In the genomic region with DNA sequence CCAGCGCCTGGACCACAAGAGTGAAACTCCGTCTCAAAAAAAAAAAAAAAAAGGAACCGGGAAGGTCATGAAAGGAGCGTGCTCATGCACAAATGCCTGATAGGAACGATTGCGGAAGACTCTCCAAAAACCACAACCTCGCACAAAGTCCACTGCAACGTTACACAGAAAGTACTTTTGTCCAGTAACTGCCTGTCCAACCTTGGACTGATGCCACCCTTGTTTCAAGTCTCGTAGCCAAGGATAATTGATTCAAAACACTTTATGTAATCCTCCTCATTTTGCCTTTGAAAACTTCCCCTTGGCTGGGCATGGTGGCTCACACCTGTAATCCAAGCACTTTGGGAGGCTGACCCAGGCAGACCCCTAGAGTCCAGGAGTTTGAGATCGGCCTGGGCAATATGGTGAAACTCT, we compare ENCODE assay signal across 1 cellular context.
TF ChIP-seq lines count a peak whose summit lies in the region.

No MANE protein-coding gene starts in this region.

TF ChIP-seq in HepG2, 621 proteins besides CTCF, POLR2A, EP300 and RAD21 (continued from another document and continues in another):
- TF ChIP-seq, protein P1, sequence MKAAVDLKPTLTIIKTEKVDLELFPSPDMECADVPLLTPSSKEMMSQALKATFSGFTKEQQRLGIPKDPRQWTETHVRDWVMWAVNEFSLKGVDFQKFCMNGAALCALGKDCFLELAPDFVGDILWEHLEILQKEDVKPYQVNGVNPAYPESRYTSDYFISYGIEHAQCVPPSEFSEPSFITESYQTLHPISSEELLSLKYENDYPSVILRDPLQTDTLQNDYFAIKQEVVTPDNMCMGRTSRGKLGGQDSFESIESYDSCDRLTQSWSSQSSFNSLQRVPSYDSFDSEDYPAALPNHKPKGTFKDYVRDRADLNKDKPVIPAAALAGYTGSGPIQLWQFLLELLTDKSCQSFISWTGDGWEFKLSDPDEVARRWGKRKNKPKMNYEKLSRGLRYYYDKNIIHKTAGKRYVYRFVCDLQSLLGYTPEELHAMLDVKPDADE (CRISPR knock-in tag; IDR thresholded peaks at IDR 0.05) = no peak
- TF ChIP-seq GATA4 (IDR thresholded peaks at IDR 0.05; ENCODE audit: borderline replicate concordance, low read depth) (0 out of 2 replicates have a peak, but pooled peaks have one; percentile 58), NAIF1 (CRISPR knock-in tag; IDR thresholded peaks at IDR 0.05; ENCODE audit: borderline replicate concordance) (no peak; the same call in 1 of the 2 replicates), MLLT10 (CRISPR knock-in tag; IDR thresholded peaks at IDR 0.05) (no peak), ZNF777 (CRISPR knock-in tag; IDR thresholded peaks at IDR 0.05) (no peak), PHF8 (CRISPR knock-in tag; IDR thresholded peaks at IDR 0.05) (no peak; the same call in 1 of the 2 replicates), GTF2F1 (IDR thresholded peaks at IDR 0.05; ENCODE audit: low read length) (no peak), ESRRA (CRISPR knock-in tag; IDR thresholded peaks at IDR 0.05; ENCODE audit: low read depth) (peak; percentile 94), NRL (CRISPR knock-in tag; IDR thresholded peaks at IDR 0.05; ENCODE audit: borderline replicate concordance) (no peak), ZNF589 (CRISPR knock-in tag; conservative IDR thresholded peaks at IDR 0.05) (no peak; the same call in 1 of the 2 replicates), REXO4 (CRISPR knock-in tag; IDR thresholded peaks at IDR 0.05; ENCODE audit: borderline replicate concordance) (no peak), MIER2 (CRISPR knock-in tag; IDR thresholded peaks at IDR 0.05) (no peak), ZNF619 (CRISPR knock-in tag; IDR thresholded peaks at IDR 0.05) (no peak), ZNF30 (CRISPR knock-in tag; IDR thresholded peaks at IDR 0.05) (no peak), CREB1 (IDR thresholded peaks at IDR 0.05) (0 out of 2 replicates have a peak, but pooled peaks have one; percentile 20), CREB1 (CRISPR knock-in tag; IDR thresholded peaks at IDR 0.05) (peak; percentile 72), ZNF3 (CRISPR knock-in tag; IDR thresholded peaks at IDR 0.05) (peak; percentile 53), NKX3-1 (CRISPR knock-in tag; IDR thresholded peaks at IDR 0.05) (0 out of 2 replicates have a peak, but pooled peaks have one; percentile 56), ZNF790 (CRISPR knock-in tag; IDR thresholded peaks at IDR 0.05; ENCODE audit: borderline replicate concordance) (no peak), PRMT3 (CRISPR knock-in tag; IDR thresholded peaks at IDR 0.05; ENCODE audit: borderline replicate concordance, low read depth) (no peak), ZIK1 (CRISPR knock-in tag; IDR thresholded peaks at IDR 0.05; ENCODE audit: borderline replicate concordance, low read depth) (no peak), ZNF224 (CRISPR knock-in tag; IDR thresholded peaks at IDR 0.05) (no peak), DNMT3B (CRISPR knock-in tag; conservative IDR thresholded peaks at IDR 0.05) (no peak), ZNF841 (CRISPR knock-in tag; IDR thresholded peaks at IDR 0.05; ENCODE audit: borderline replicate concordance) (no peak)
- TF ChIP-seq, protein P2, sequence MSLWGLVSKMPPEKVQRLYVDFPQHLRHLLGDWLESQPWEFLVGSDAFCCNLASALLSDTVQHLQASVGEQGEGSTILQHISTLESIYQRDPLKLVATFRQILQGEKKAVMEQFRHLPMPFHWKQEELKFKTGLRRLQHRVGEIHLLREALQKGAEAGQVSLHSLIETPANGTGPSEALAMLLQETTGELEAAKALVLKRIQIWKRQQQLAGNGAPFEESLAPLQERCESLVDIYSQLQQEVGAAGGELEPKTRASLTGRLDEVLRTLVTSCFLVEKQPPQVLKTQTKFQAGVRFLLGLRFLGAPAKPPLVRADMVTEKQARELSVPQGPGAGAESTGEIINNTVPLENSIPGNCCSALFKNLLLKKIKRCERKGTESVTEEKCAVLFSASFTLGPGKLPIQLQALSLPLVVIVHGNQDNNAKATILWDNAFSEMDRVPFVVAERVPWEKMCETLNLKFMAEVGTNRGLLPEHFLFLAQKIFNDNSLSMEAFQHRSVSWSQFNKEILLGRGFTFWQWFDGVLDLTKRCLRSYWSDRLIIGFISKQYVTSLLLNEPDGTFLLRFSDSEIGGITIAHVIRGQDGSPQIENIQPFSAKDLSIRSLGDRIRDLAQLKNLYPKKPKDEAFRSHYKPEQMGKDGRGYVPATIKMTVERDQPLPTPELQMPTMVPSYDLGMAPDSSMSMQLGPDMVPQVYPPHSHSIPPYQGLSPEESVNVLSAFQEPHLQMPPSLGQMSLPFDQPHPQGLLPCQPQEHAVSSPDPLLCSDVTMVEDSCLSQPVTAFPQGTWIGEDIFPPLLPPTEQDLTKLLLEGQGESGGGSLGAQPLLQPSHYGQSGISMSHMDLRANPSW (CRISPR knock-in tag; IDR thresholded peaks at IDR 0.05; ENCODE audit: borderline replicate concordance) = peak; percentile 85; the same call in 1 of the 2 replicates
- TF ChIP-seq, protein P3, sequence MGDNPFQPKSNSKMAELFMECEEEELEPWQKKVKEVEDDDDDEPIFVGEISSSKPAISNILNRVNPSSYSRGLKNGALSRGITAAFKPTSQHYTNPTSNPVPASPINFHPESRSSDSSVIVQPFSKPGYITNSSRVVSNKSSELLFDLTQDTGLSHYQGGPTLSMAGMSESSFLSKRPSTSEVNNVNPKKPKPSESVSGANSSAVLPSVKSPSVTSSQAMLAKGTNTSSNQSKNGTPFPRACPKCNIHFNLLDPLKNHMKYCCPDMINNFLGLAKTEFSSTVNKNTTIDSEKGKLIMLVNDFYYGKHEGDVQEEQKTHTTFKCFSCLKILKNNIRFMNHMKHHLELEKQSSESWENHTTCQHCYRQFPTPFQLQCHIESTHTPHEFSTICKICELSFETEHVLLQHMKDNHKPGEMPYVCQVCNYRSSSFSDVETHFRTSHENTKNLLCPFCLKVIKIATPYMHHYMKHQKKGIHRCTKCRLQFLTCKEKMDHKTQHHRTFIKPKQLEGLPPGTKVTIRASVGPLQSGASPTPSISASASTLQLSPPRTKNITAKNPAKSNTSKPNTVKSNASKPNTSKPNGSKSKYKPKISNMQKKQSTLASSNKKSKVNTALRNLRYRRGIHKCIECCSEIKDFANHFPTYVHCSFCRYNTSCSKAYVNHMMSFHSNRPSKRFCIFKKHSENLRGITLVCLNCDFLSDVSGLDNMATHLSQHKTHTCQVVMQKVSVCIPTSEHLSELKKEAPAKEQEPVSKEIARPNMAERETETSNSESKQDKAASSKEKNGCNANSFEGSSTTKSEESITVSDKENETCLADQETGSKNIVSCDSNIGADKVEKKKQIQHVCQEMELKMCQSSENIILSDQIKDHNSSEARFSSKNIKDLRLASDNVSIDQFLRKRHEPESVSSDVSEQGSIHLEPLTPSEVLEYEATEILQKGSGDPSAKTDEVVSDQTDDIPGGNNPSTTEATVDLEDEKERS (CRISPR knock-in tag; IDR thresholded peaks at IDR 0.05) = peak; percentile 97
- TF ChIP-seq, protein P4, sequence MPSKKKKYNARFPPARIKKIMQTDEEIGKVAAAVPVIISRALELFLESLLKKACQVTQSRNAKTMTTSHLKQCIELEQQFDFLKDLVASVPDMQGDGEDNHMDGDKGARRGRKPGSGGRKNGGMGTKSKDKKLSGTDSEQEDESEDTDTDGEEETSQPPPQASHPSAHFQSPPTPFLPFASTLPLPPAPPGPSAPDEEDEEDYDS (CRISPR knock-in tag; IDR thresholded peaks at IDR 0.05) = peak; percentile 69
- TF ChIP-seq, protein P5, sequence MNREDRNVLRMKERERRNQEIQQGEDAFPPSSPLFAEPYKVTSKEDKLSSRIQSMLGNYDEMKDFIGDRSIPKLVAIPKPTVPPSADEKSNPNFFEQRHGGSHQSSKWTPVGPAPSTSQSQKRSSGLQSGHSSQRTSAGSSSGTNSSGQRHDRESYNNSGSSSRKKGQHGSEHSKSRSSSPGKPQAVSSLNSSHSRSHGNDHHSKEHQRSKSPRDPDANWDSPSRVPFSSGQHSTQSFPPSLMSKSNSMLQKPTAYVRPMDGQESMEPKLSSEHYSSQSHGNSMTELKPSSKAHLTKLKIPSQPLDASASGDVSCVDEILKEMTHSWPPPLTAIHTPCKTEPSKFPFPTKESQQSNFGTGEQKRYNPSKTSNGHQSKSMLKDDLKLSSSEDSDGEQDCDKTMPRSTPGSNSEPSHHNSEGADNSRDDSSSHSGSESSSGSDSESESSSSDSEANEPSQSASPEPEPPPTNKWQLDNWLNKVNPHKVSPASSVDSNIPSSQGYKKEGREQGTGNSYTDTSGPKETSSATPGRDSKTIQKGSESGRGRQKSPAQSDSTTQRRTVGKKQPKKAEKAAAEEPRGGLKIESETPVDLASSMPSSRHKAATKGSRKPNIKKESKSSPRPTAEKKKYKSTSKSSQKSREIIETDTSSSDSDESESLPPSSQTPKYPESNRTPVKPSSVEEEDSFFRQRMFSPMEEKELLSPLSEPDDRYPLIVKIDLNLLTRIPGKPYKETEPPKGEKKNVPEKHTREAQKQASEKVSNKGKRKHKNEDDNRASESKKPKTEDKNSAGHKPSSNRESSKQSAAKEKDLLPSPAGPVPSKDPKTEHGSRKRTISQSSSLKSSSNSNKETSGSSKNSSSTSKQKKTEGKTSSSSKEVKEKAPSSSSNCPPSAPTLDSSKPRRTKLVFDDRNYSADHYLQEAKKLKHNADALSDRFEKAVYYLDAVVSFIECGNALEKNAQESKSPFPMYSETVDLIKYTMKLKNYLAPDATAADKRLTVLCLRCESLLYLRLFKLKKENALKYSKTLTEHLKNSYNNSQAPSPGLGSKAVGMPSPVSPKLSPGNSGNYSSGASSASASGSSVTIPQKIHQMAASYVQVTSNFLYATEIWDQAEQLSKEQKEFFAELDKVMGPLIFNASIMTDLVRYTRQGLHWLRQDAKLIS (CRISPR knock-in tag; IDR thresholded peaks at IDR 0.05) = no peak
- TF ChIP-seq, protein P6, sequence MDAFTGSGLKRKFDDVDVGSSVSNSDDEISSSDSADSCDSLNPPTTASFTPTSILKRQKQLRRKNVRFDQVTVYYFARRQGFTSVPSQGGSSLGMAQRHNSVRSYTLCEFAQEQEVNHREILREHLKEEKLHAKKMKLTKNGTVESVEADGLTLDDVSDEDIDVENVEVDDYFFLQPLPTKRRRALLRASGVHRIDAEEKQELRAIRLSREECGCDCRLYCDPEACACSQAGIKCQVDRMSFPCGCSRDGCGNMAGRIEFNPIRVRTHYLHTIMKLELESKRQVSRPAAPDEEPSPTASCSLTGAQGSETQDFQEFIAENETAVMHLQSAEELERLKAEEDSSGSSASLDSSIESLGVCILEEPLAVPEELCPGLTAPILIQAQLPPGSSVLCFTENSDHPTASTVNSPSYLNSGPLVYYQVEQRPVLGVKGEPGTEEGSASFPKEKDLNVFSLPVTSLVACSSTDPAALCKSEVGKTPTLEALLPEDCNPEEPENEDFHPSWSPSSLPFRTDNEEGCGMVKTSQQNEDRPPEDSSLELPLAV (CRISPR knock-in tag; conservative IDR thresholded peaks at IDR 0.05; ENCODE audit: low read depth) = no peak
- TF ChIP-seq, protein P7, sequence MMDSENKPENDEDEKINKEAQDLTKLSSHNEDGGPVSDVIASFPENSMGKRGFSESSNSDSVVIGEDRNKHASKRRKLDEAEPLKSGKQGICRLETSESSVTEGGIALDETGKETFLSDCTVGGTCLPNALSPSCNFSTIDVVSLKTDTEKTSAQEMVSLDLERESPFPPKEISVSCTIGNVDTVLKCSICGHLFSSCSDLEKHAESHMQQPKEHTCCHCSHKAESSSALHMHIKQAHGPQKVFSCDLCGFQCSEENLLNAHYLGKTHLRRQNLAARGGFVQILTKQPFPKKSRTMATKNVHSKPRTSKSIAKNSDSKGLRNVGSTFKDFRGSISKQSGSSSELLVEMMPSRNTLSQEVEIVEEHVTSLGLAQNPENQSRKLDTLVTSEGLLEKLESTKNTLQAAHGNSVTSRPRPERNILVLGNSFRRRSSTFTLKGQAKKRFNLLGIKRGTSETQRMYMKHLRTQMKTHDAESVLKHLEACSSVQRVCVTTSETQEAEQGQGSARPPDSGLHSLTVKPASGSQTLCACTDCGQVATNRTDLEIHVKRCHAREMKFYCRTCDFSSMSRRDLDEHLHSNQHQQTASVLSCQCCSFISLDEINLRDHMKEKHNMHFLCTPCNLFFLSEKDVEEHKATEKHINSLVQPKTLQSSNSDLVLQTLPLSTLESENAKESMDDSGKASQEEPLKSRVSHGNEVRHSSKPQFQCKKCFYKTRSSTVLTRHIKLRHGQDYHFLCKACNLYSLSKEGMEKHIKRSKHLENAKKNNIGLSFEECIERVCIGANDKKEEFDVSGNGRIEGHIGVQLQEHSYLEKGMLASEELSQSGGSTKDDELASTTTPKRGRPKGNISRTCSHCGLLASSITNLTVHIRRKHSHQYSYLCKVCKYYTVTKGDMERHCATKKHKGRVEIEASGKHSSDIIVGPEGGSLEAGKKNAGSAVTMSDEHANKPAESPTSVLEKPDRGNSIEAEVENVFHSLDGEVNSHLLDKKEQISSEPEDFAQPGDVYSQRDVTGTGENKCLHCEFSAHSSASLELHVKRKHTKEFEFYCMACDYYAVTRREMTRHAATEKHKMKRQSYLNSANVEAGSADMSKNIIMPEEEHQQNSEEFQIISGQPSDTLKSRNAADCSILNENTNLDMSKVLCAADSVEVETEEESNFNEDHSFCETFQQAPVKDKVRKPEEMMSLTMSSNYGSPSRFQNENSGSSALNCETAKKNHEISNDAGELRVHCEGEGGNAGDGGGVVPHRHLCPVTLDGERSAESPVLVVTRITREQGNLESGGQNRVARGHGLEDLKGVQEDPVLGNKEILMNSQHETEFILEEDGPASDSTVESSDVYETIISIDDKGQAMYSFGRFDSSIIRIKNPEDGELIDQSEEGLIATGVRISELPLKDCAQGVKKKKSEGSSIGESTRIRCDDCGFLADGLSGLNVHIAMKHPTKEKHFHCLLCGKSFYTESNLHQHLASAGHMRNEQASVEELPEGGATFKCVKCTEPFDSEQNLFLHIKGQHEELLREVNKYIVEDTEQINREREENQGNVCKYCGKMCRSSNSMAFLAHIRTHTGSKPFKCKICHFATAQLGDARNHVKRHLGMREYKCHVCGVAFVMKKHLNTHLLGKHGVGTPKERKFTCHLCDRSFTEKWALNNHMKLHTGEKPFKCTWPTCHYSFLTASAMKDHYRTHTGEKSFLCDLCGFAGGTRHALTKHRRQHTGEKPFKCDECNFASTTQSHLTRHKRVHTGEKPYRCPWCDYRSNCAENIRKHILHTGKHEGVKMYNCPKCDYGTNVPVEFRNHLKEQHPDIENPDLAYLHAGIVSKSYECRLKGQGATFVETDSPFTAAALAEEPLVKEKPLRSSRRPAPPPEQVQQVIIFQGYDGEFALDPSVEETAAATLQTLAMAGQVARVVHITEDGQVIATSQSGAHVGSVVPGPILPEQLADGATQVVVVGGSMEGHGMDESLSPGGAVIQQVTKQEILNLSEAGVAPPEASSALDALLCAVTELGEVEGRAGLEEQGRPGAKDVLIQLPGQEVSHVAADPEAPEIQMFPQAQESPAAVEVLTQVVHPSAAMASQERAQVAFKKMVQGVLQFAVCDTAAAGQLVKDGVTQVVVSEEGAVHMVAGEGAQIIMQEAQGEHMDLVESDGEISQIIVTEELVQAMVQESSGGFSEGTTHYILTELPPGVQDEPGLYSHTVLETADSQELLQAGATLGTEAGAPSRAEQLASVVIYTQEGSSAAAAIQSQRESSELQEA (CRISPR knock-in tag; IDR thresholded peaks at IDR 0.05; ENCODE audit: not compliant biosample characterization) = no peak
- TF ChIP-seq, protein P8, sequence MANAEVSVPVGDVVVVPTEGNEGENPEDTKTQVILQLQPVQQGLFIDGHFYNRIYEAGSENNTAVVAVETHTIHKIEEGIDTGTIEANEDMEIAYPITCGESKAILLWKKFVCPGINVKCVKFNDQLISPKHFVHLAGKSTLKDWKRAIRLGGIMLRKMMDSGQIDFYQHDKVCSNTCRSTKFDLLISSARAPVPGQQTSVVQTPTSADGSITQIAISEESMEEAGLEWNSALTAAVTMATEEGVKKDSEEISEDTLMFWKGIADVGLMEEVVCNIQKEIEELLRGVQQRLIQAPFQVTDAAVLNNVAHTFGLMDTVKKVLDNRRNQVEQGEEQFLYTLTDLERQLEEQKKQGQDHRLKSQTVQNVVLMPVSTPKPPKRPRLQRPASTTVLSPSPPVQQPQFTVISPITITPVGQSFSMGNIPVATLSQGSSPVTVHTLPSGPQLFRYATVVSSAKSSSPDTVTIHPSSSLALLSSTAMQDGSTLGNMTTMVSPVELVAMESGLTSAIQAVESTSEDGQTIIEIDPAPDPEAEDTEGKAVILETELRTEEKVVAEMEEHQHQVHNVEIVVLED (CRISPR knock-in tag; IDR thresholded peaks at IDR 0.05; ENCODE audit: borderline replicate concordance) = peak; percentile 58; the same call in 1 of the 2 replicates
